ENCODE assay signal across 20 cellular contexts in the genomic region with DNA sequence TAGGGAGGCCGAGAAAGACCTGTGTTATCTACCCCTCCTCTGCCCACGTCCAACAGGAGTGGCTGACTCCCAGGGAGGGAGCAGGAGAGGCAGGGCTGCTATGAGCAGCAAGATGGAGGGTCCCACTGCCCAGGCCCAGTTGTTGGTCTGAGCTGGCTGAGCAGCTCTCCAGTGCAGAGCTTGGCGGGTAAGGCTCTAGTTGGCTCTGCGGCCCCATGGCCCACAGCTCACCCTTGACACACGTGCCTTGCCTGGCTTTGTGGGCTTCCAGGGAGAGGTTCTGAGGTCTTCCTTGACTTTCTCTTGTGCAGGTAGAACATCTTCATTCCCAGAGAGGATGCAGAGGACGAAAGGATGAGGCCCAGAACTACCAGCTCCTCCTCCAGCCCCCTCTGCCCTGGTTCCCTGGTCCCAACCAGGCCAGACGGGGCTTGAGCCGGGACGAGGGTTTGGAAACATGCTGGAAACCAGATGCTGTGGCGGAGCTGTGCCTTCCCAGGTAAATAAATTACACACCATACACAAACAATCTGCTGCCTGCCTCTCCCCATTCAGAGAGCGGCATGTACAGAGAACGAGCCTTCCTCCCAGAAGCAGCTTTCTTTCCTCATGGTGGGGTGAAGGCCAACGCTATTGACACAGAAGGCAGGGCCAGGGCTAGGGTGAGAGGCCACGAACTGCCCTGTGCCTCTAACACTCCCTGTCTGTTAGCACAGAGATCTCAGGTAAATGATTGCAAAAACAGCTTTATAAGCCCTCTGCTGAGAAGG. TPM values are rescaled to one million over a fixed set of nuclear protein-coding genes. Genes with fewer than 3 reads are reported as not detected.
DNase-seq lines count a peak whose midpoint lies in the region; ATAC-seq and TF ChIP-seq lines count a peak whose summit lies in the region.
"Had no signal": no experiment of that assay in that cellular context is flagged by ENCODE, and none has a peak within 500 bp of the region (broad histone marks: within the 10 kb centered on the region; RNA-seq: fewer than 3 reads in every experiment).

No MANE protein-coding gene starts in this region.

- peak; percentile 36 for DNase-seq in NCI-H2171 treated with DMSO at 0.1 percent for 48 hours (lab: John Stamatoyannopoulos, UW)
- DNase-seq in NCI-H2171 (lab: John Stamatoyannopoulos, UW): no peak
- peak; percentile 17 for DNase-seq in hepatocyte (ENCODE audit: low spot score)
- no peak for DNase-seq in neuronal stem cell (ENCODE audit: low spot score)
- no peak for DNase-seq in NCI-H82 treated with DMSO at 0.1 percent for 48 hours (lab: John Stamatoyannopoulos, UW; ENCODE audit: unreplicated experiment)
- DNase-seq in MV-4-11 (lab: John Stamatoyannopoulos, UW): no peak
- DNase-seq in NCI-H524 treated with DMSO at 0.1 percent for 48 hours (lab: John Stamatoyannopoulos, UW): no peak
- DNase-seq: 8988T, DMS 273 treated with DMSO at 0.1 percent for 48 hours, EL, GOT3, KG1, NCI-H1092, NCI-H2107, NCI-H446 treated with DMSO at 0.1 percent for 48 hours, Right ventricle myocardium superior had no signal

- H3K4ac ChIP-seq in neuronal stem cell (ENCODE audit: low read length): no peak overlapping the region

- no peaks in the 10 kb centered on the region for H4K20me1 ChIP-seq in hepatocyte (ENCODE audit: insufficient read depth, poor library complexity, severe bottlenecking)

- no peak overlapping the region for H3K27ac ChIP-seq in hepatocyte
- no peak overlapping the region for H3K27ac ChIP-seq in neuronal stem cell (replicated peaks; ENCODE audit: low read length)
- H3K27ac ChIP-seq: BLaER1 treated with 17β-estradiol and CSF1 and Interleukin-3, amounts not matched to agents 10 nM and 100 nM; Peyer's patch had no signal

- no peak for ATAC-seq in HG03439 (IDR thresholded peaks at IDR 0.05; ENCODE audit: unreplicated experiment)

- H3K9me2 ChIP-seq in hepatocyte (replicated peaks; ENCODE audit: insufficient read depth): no peaks in the 10 kb centered on the region

- WGBS in hepatocyte (ENCODE audit: low lambda C conversion rate, missing lambda C conversion rate): 63% methylated on average over 14 of the region's 14 CpGs
- no CpG with 5 or more reads among the region's 14 CpGs for WGBS in neuronal stem cell (ENCODE audit: extremely low coverage in 2 of 2, insufficient read length in 2 of 2, insufficient replicate concordance in 1 of 2), 2 donors

- H2AK5ac ChIP-seq in neuronal stem cell (ENCODE audit: low read depth, low read length): peak overlapping the region; percentile 5

- no peak for TF ChIP-seq CTCF in hepatocyte (IDR thresholded peaks at IDR 0.05; ENCODE audit: poor library complexity)

- no peaks in the 10 kb centered on the region for H3K79me1 ChIP-seq in neuronal stem cell (ENCODE audit: low read depth, low read length)

- peak overlapping the region; percentile 34 for H3K18ac ChIP-seq in neuronal stem cell (ENCODE audit: low read length)

- H2BK5ac ChIP-seq in neuronal stem cell (ENCODE audit: low read length): no peak overlapping the region

- H3K9ac ChIP-seq in neuronal stem cell (ENCODE audit: low read depth, low read length, poor library complexity): no peak overlapping the region
- H3K9ac ChIP-seq: BLaER1 treated with 17β-estradiol and CSF1 and Interleukin-3, amounts not matched to agents 10 nM and 100 nM had no signal

- H3K4me3 ChIP-seq in hepatocyte (no peak overlapping the region), neuronal stem cell (ENCODE audit: low read length in 2 of 2) (no peak overlapping the region)
- H3K4me3 ChIP-seq: BLaER1 treated with 17β-estradiol and CSF1 and Interleukin-3, amounts not matched to agents 10 nM and 100 nM; Peyer's patch had no signal

- H2BK120ac ChIP-seq in neuronal stem cell (ENCODE audit: low read depth, low read length): no peak overlapping the region

- no peak overlapping the region for H2BK12ac ChIP-seq in neuronal stem cell (ENCODE audit: low read length)

- H3K4me1 ChIP-seq in hepatocyte (ENCODE audit: insufficient read depth) (peaks cover 3% of the 10 kb centered on the region), neuronal stem cell (ENCODE audit: control insufficient read depth in 2 of 2, insufficient read depth in 1 of 2, low read depth in 1 of 2, low read length in 2 of 2) (peaks cover 0 to 15% of the 10 kb centered on the region in 2 donors)
- H3K4me1 ChIP-seq: Peyer's patch had no signal

- H3K27me3 ChIP-seq in hepatocyte (no peaks in the 10 kb centered on the region), neuronal stem cell (ENCODE audit: control insufficient read depth in 3 of 3, insufficient read depth in 3 of 3, low read depth in 1 of 3, low read length in 3 of 3) (peaks cover 0 to 32% (median 0%) of the 10 kb centered on the region in 3 experiments)
- H3K27me3 ChIP-seq: BLaER1 treated with 17β-estradiol and CSF1 and Interleukin-3, amounts not matched to agents 10 nM and 100 nM; Peyer's patch had no signal

- H4K91ac ChIP-seq in neuronal stem cell (ENCODE audit: low read depth, low read length, poor library complexity): no peak overlapping the region

- H3K4me2 ChIP-seq in hepatocyte (no peak overlapping the region), neuronal stem cell (ENCODE audit: insufficient read depth, low read length, poor library complexity, severe bottlenecking) (no peak overlapping the region)
- H3K4me2 ChIP-seq: BLaER1 treated with 17β-estradiol and CSF1 and Interleukin-3, amounts not matched to agents 10 nM and 100 nM had no signal

- no peak overlapping the region for H4K8ac ChIP-seq in neuronal stem cell (ENCODE audit: low read depth, low read length)

- peak overlapping the region; percentile 25 for H2BK15ac ChIP-seq in neuronal stem cell (ENCODE audit: low read length)

- H3K79me2 ChIP-seq in hepatocyte: no peaks in the 10 kb centered on the region

- H3K9me3 ChIP-seq in hepatocyte (ENCODE audit: low read depth): no peaks in the 10 kb centered on the region
- H3K9me3 ChIP-seq in neuronal stem cell (replicated peaks in 1 of 2; ENCODE audit: control insufficient read depth in 2 of 2, insufficient read depth in 1 of 2, low read depth in 1 of 2, low read length in 2 of 2): no peaks in the 10 kb centered on the region
- H3K9me3 ChIP-seq: BLaER1 treated with 17β-estradiol and CSF1 and Interleukin-3, amounts not matched to agents 10 nM and 100 nM; Peyer's patch had no signal

- no peak overlapping the region for H3K14ac ChIP-seq in neuronal stem cell (ENCODE audit: low read length)

- H2AFZ ChIP-seq in hepatocyte: no peak overlapping the region
- H2AFZ ChIP-seq in neuronal stem cell (ENCODE audit: low read length): no peak overlapping the region

- H3K23ac ChIP-seq in neuronal stem cell (ENCODE audit: low read depth, low read length, poor library complexity): peak overlapping the region; percentile 48

- H3K36me3 ChIP-seq in hepatocyte (replicated peaks; ENCODE audit: insufficient read depth, low read depth): no peaks in the 10 kb centered on the region
- no peaks in the 10 kb centered on the region for H3K36me3 ChIP-seq in neuronal stem cell (replicated peaks in 1 of 2; ENCODE audit: control insufficient read depth in 2 of 2, insufficient read depth in 2 of 2, low read length in 2 of 2)
- H3K36me3 ChIP-seq: BLaER1 treated with 17β-estradiol and CSF1 and Interleukin-3, amounts not matched to agents 10 nM and 100 nM; Peyer's patch had no signal

RNA-seq across cellular contexts. Expression of gene DSCAML1, which starts 48.1 kb away (rescaled TPM):
- 2.6 and 3.2 TPM in 2 replicates for total RNA-seq in hepatocyte
- 0.46 and 1.1 TPM in 2 replicates for polyA plus RNA-seq in hepatocyte
- polyA plus RNA-seq in neuronal stem cell (2013, experiment 1 of 2): 0.47 TPM
- 0.50 TPM for polyA plus RNA-seq in neuronal stem cell (2013, experiment 2 of 2)
- total RNA-seq: M059J had no signal

Comparison
In these comparisons a context has a peak if more than half of its experiments do, and no peak if none do; other contexts are left out.
1. DNase-seq: peak in NCI-H2171 treated with DMSO at 0.1 percent for 48 hours (single experiment) and hepatocyte (single experiment); none in NCI-H2171 (single experiment), neuronal stem cell (single experiment), NCI-H82 treated with DMSO at 0.1 percent for 48 hours (single experiment), MV-4-11 (single experiment) and NCI-H524 treated with DMSO at 0.1 percent for 48 hours (single experiment).